In genomic region chr22:43395296-43395695, GRCh38 we compare ENCODE assay signal across 22 cellular contexts. TPM values are rescaled to one million over a fixed set of nuclear protein-coding genes. Genes with fewer than 3 reads are reported as not detected.
DNase-seq lines count a peak whose midpoint lies in the region; ATAC-seq and TF ChIP-seq lines count a peak whose summit lies in the region.
"Had no signal": no experiment of that assay in that cellular context is flagged by ENCODE, and none has a peak within 500 bp of the region (broad histone marks: within the 10 kb centered on the region; RNA-seq: fewer than 3 reads in every experiment).

No MANE protein-coding gene starts in this region.

- H3K4me3 ChIP-seq in H7 (ENCODE audit: insufficient read depth, low read depth, low read length) = no peak overlapping the region
- H3K4me3 ChIP-seq in neuronal stem cell (ENCODE audit: low read length in 2 of 2) = no peak overlapping the region
- H3K4me3 ChIP-seq: GM23338, HAP-1 had no signal

- peaks cover 0 to 13% of the 10 kb centered on the region in 2 donors for H3K4me1 ChIP-seq in neuronal stem cell (ENCODE audit: control insufficient read depth in 2 of 2, insufficient read depth in 1 of 2, low read depth in 1 of 2, low read length in 2 of 2)
- H3K4me1 ChIP-seq: HAP-1 had no signal

- peak overlapping the region; percentile 77 for H2BK5ac ChIP-seq in neuronal stem cell (ENCODE audit: low read length)

- H2BK120ac ChIP-seq in neuronal stem cell (ENCODE audit: low read depth, low read length) = peak overlapping the region; percentile 19

- H2AFZ ChIP-seq in neuronal stem cell (ENCODE audit: low read length) = no peak overlapping the region
- H2AFZ ChIP-seq: GM23338 had no signal

- ATAC-seq in HG03039 (IDR thresholded peaks at IDR 0.05; ENCODE audit: unreplicated experiment) = no peak
- ATAC-seq: GM23338 had no signal

- no peak overlapping the region for H3K23ac ChIP-seq in neuronal stem cell (ENCODE audit: low read depth, low read length, poor library complexity)

- peak overlapping the region; percentile 13 for H2BK15ac ChIP-seq in neuronal stem cell (ENCODE audit: low read length)

- no peak overlapping the region for H3K4me2 ChIP-seq in neuronal stem cell (ENCODE audit: insufficient read depth, low read length, poor library complexity, severe bottlenecking)
- H3K4me2 ChIP-seq: GM23338 had no signal

- H3K27me3 ChIP-seq in H7 (ENCODE audit: control insufficient read depth, insufficient read depth, low read length) (no peaks in the 10 kb centered on the region), neuronal stem cell (ENCODE audit: control insufficient read depth in 3 of 3, insufficient read depth in 3 of 3, low read depth in 1 of 3, low read length in 3 of 3) (peaks cover 0 to 20% (median 0%) of the 10 kb centered on the region in 3 experiments)

- no peak for TF ChIP-seq CTCF in VCaP (conservative IDR thresholded peaks at IDR 0.05)

- H4K8ac ChIP-seq in neuronal stem cell (ENCODE audit: low read depth, low read length) = no peak overlapping the region

- H3K27ac ChIP-seq in VCaP = peak overlapping the region; percentile 84; the same call in 1 of the 2 replicates
- H3K27ac ChIP-seq in neuronal stem cell (replicated peaks; ENCODE audit: low read length) = no peak overlapping the region

- whole genome bisulfite sequencing in neuronal stem cell (ENCODE audit: extremely low coverage in 2 of 2, insufficient read length in 2 of 2, insufficient replicate concordance in 1 of 2), 2 donors = no CpG with 5 or more reads among the region's 8 CpGs

- H4K91ac ChIP-seq in neuronal stem cell (ENCODE audit: low read depth, low read length, poor library complexity) = peak overlapping the region; percentile 6

- no peaks in the 10 kb centered on the region for H3K79me1 ChIP-seq in neuronal stem cell (ENCODE audit: low read depth, low read length)

- peak; percentile 36 for DNase-seq in H7
- no peak for DNase-seq in neuronal stem cell (ENCODE audit: low spot score)
- no peak for DNase-seq in NCI-H2171 (lab: John Stamatoyannopoulos, UW)
- no peak for DNase-seq in NCI-H2227 treated with DMSO at 0.1 percent for 48 hours (lab: John Stamatoyannopoulos, UW)
- DNase-seq: C1 segment of cervical spinal cord; Calu3; CD4-positive, alpha-beta memory T cell; COR-L47; DMS53; DMS79 treated with DMSO at 0.1 percent for 48 hours; GF-D8; HFFc6 had no signal

- peak overlapping the region; percentile 78 for H2AK5ac ChIP-seq in neuronal stem cell (ENCODE audit: low read depth, low read length)

- H3K36me3 ChIP-seq in H7 (replicated peaks; ENCODE audit: control insufficient read depth, insufficient read depth, low read length) (no peaks in the 10 kb centered on the region), neuronal stem cell (replicated peaks in 1 of 2; ENCODE audit: control insufficient read depth in 2 of 2, insufficient read depth in 2 of 2, low read length in 2 of 2) (no peaks in the 10 kb centered on the region)
- H3K36me3 ChIP-seq: HAP-1 had no signal

- H3K4ac ChIP-seq in neuronal stem cell (ENCODE audit: low read length) = no peak overlapping the region

- peak overlapping the region; percentile 88 for H2BK12ac ChIP-seq in neuronal stem cell (ENCODE audit: low read length)

- no peak overlapping the region for H3K9ac ChIP-seq in neuronal stem cell (ENCODE audit: low read depth, low read length, poor library complexity)

- no peaks in the 10 kb centered on the region for H3K9me3 ChIP-seq in neuronal stem cell (replicated peaks in 1 of 2; ENCODE audit: control insufficient read depth in 2 of 2, insufficient read depth in 1 of 2, low read depth in 1 of 2, low read length in 2 of 2)
- H3K9me3 ChIP-seq: HAP-1 had no signal

- peak overlapping the region; percentile 86 for H3K18ac ChIP-seq in neuronal stem cell (ENCODE audit: low read length)

- no peak overlapping the region for H3K14ac ChIP-seq in neuronal stem cell (ENCODE audit: low read length)

RNA-seq across cellular contexts. Expression of gene MPPED1, which starts 16.5 kb away (rescaled TPM):
- total RNA-seq in H7 (2014; rRNA removed; shearing (Covaris generic)) = 0.15 and 1.2 TPM in 2 replicates
- polyA plus RNA-seq in neuronal stem cell (2013, experiment 1 of 2) = 37.3 TPM
- polyA plus RNA-seq in neuronal stem cell (2013, experiment 2 of 2) = 37.4 TPM
- total RNA-seq: A172; A673; Calu3; CD4-positive, alpha-beta memory T cell; Daoy; G401; H4; HFFc6 had no signal
- polyA plus RNA-seq: BJ; CD4-positive, alpha-beta memory T cell; GM23338 had no signal

RNA-seq across cellular contexts. Expression of gene SCUBE1, which starts 52.1 kb away (rescaled TPM):
- total RNA-seq in H7 (2014; rRNA removed; shearing (Covaris generic)) = 0.45 and 0.89 TPM in 2 replicates
- polyA plus RNA-seq in neuronal stem cell (2013, experiment 1 of 2) = 51.2 TPM
- 50.9 TPM for polyA plus RNA-seq in neuronal stem cell (2013, experiment 2 of 2)
- total RNA-seq: A172; CD4-positive, alpha-beta memory T cell; HFFc6 had no signal
- polyA plus RNA-seq: BJ; CD4-positive, alpha-beta memory T cell had no signal
